Comparison of ENCODE assay signal across 21 cellular contexts in the genomic region with DNA sequence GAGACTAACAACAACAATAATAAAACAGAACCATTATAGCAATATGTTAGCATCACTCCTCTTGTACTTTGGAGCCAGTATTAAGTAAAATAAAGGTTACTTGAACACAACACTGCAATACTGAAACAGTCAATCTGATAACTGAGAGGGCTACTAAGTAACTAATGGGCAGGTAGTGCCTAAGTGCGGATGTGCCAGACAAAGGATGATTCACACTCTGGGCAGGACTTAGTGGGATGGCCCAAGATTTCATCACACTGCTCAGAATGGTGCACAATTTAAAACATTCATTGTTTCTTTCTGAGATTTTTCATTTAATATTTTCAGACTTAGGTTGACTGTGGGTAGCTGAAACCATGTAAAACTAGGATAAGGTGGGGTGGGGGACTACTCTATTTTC.
"Had no signal": no experiment of that assay in that cellular context is flagged by ENCODE, and none has a peak within 500 bp of the region (broad histone marks: within the 10 kb centered on the region; RNA-seq: fewer than 3 reads in every experiment).

No MANE protein-coding gene starts in this region.

- H3K36me3 ChIP-seq: right lobe of liver, spleen, transverse colon, WERI-Rb-1 had no signal

- H3K4me3 Mint-ChIP-seq: activated CD4-positive, alpha-beta T cell treated with anti-CD3 and anti-CD28 coated beads for 36 hours; activated CD8-positive, alpha-beta T cell treated with anti-CD3 and anti-CD28 coated beads, Interleukin-2, amount 10 ng/mL, durations not matched to agents 7 days and 5 days; activated naive CD8-positive, alpha-beta T cell treated with anti-CD3 and anti-CD28 coated beads, Interleukin-2, amount 50 U/mL, for 24 hours; natural killer cell treated with Interleukin-12 subunit alpha and Interleukin-12 subunit beta and Interleukin-15 and Interleukin-18, amount 100 ng/mL, for 72 hours; T-cell had no signal

- H3K27ac ChIP-seq: coronary artery, right lobe of liver, spleen, transverse colon, WERI-Rb-1 had no signal

- H3K27me3 ChIP-seq: right lobe of liver, transverse colon had no signal

- H3K4me3 ChIP-seq: coronary artery, right lobe of liver, spleen, transverse colon had no signal

- H3K4me1 Mint-ChIP-seq: activated naive CD8-positive, alpha-beta T cell treated with anti-CD3 and anti-CD28 coated beads, Interleukin-2, amount 50 U/mL, for 24 hours; T-cell had no signal

- H3K36me3 Mint-ChIP-seq: natural killer cell treated with Interleukin-12 subunit alpha and Interleukin-12 subunit beta and Interleukin-15 and Interleukin-18, amount 100 ng/mL, for 72 hours; T-cell had no signal

- H3K27ac Mint-ChIP-seq: activated CD4-positive, alpha-beta T cell treated with anti-CD3 and anti-CD28 coated beads for 36 hours; activated CD8-positive, alpha-beta T cell treated with anti-CD3 and anti-CD28 coated beads, Interleukin-2, amount 10 ng/mL, durations not matched to agents 7 days and 5 days; activated naive CD8-positive, alpha-beta T cell treated with anti-CD3 and anti-CD28 coated beads, Interleukin-2, amount 50 U/mL, for 24 hours; natural killer cell treated with Interleukin-12 subunit alpha and Interleukin-12 subunit beta and Interleukin-15 and Interleukin-18, amount 100 ng/mL, for 72 hours; progenitor cell of endocrine pancreas; T-cell had no signal

- H3K9me3 Mint-ChIP-seq: activated naive CD8-positive, alpha-beta T cell treated with anti-CD3 and anti-CD28 coated beads, Interleukin-2, amount 50 U/mL, for 24 hours; natural killer cell treated with Interleukin-12 subunit alpha and Interleukin-12 subunit beta and Interleukin-15 and Interleukin-18, amount 100 ng/mL, for 72 hours; T-cell had no signal

- H3K9me3 ChIP-seq: right lobe of liver, spleen, transverse colon had no signal

- FAIRE-seq: astrocyte, endothelial cell of umbilical vein had no signal

- ATAC-seq: activated CD4-positive, alpha-beta T cell treated with anti-CD3 and anti-CD28 coated beads for 36 hours; activated CD8-positive, alpha-beta T cell treated with anti-CD3 and anti-CD28 coated beads, Interleukin-2, amount 10 ng/mL, durations not matched to agents 7 days and 5 days; activated naive CD8-positive, alpha-beta T cell treated with anti-CD3 and anti-CD28 coated beads, Interleukin-2, amount 50 U/mL, for 24 hours; left lobe of liver; natural killer cell treated with Interleukin-12 subunit alpha and Interleukin-12 subunit beta and Interleukin-15 and Interleukin-18, amount 100 ng/mL, for 72 hours; right lobe of liver; T-cell had no signal

- H3K4me1 ChIP-seq: right lobe of liver, spleen, transverse colon had no signal

- DNase-seq: activated CD4-positive, alpha-beta T cell treated with anti-CD3 and anti-CD28 coated beads for 36 hours; activated CD8-positive, alpha-beta T cell treated with anti-CD3 and anti-CD28 coated beads, Interleukin-2, amount 10 ng/mL, durations not matched to agents 7 days and 5 days; activated naive CD4-positive, alpha-beta T cell treated with Interleukin-2 at 50 U/mL for 16 hours; activated naive CD8-positive, alpha-beta T cell treated with anti-CD3 and anti-CD28 coated beads, Interleukin-2, amount 50 U/mL, for 24 hours; caudate nucleus; effector CD4-positive, alpha-beta T cell; occipital lobe; right lobe of liver; spleen; stimulated activated CD4-positive, alpha-beta T cell treated with anti-CD3 and anti-CD28 coated beads, Interleukin-2, amount 100 ng/mL, for 24 hours; stimulated activated naive CD4-positive, alpha-beta T cell; substantia nigra; T-cell; transverse colon; WERI-Rb-1 had no signal

- H3K27me3 Mint-ChIP-seq: progenitor cell of endocrine pancreas had no signal
